ENCODE assay signal across 25 cellular contexts in genomic region chr2:99543247-99543646, GRCh38. TPM values are rescaled to one million over a fixed set of nuclear protein-coding genes. Genes with fewer than 3 reads are reported as not detected.
DNase-seq lines count a peak whose midpoint lies in the region; ATAC-seq and TF ChIP-seq lines count a peak whose summit lies in the region.
"Had no signal": no experiment of that assay in that cellular context is flagged by ENCODE, and none has a peak within 500 bp of the region (broad histone marks: within the 10 kb centered on the region; RNA-seq: fewer than 3 reads in every experiment).

No MANE protein-coding gene starts in this region.

- no peaks in the 10 kb centered on the region for H3K9me3 Mint-ChIP-seq in activated B cell treated with CpG ODN at 0.5 μM for 24 hours
- H3K9me3 Mint-ChIP-seq in osteocyte (ENCODE audit: unreplicated experiment): no peaks in the 10 kb centered on the region
- H3K9me3 Mint-ChIP-seq: CD8-positive, alpha-beta memory T cell; HFFc6 had no signal

- CTCF ChIA-PET in activated B cell treated with CpG ODN at 0.5 μM for 24 hours (lab: Charles Lee): interaction anchor here (1.3 kb wide), 1 partner anchor 16 kb away, joined by 3 read pairs; no protein-coding TSS in a partner anchor

- DNase-seq in activated B cell treated with CpG ODN at 0.5 μM for 24 hours: no peak
- peak; percentile 18 for DNase-seq in dedifferentiated amniotic fluid mesenchymal stem cell (ENCODE audit: extremely low spot score)
- no peak for DNase-seq in osteocyte (ENCODE audit: extremely low spot score, unreplicated experiment)
- no peak for DNase-seq in NOMO-1 treated with dmso at 0.1 percent for 144 hours (lab: John Stamatoyannopoulos, UW; ENCODE audit: unreplicated experiment)
- no peak for DNase-seq in NCI-H2196 treated with DMSO at 0.1 percent for 48 hours (lab: John Stamatoyannopoulos, UW; ENCODE audit: unreplicated experiment)
- DNase-seq: CD8-positive, alpha-beta memory T cell; DMS 273 treated with DMSO at 0.1 percent for 48 hours; DND-41; GOT3; HFFc6; KBM-7; MV-4-11; NCI-H1105; NCI-H1436 treated with DMSO at 0.1 percent for 48 hours; NCI-H187 treated with DMSO at 0.1 percent for 48 hours; NCI-H2107; NCI-H446 treated with DMSO at 0.1 percent for 48 hours; NCI-H526; NCI-H82; NK-92 treated with Interleukin-12 subunit alpha and Interleukin-12 subunit beta, amount 100 ng/mL, for 24 hours; Right ventricle myocardium superior; RPMI8226 had no signal

- intact Hi-C loops in activated B cell treated with CpG ODN at 0.5 μM for 24 hours (cut with micrococcal nuclease): no loop called here

- H3K27me3 Mint-ChIP-seq in activated B cell treated with CpG ODN at 0.5 μM for 24 hours: no peaks in the 10 kb centered on the region
- H3K27me3 Mint-ChIP-seq in osteocyte (ENCODE audit: unreplicated experiment): no peaks in the 10 kb centered on the region

- POLR2A ChIA-PET in activated B cell treated with CpG ODN at 0.5 μM for 24 hours (lab: Charles Lee): no interaction called here

- TF ChIP-seq CTCF in activated B cell treated with CpG ODN at 0.5 μM for 24 hours (IDR thresholded peaks at IDR 0.05): no peak
- no peak for TF ChIP-seq CTCF in osteocyte (IDR thresholded peaks at IDR 0.05)

- H3K36me3 Mint-ChIP-seq in activated B cell treated with CpG ODN at 0.5 μM for 24 hours (ENCODE audit: low read depth) (peaks cover 28% of the 10 kb centered on the region), osteocyte (ENCODE audit: unreplicated experiment) (peaks cover 52% of the 10 kb centered on the region)
- H3K36me3 Mint-ChIP-seq: CD8-positive, alpha-beta memory T cell had no signal

- no peak for ATAC-seq in activated B cell treated with CpG ODN at 0.5 μM for 24 hours (ENCODE audit: low read depth)
- no peak for ATAC-seq in HG02759 (IDR thresholded peaks at IDR 0.05; ENCODE audit: unreplicated experiment)
- ATAC-seq in GM21360 (IDR thresholded peaks at IDR 0.05; ENCODE audit: unreplicated experiment): no peak

- H3K4me3 Mint-ChIP-seq in activated B cell treated with CpG ODN at 0.5 μM for 24 hours: no peak overlapping the region
- H3K4me3 Mint-ChIP-seq in osteocyte (ENCODE audit: unreplicated experiment): no peak overlapping the region
- H3K4me3 Mint-ChIP-seq: CD14-positive monocyte; CD8-positive, alpha-beta memory T cell; HFFc6 had no signal

- H3K4me1 Mint-ChIP-seq in activated B cell treated with CpG ODN at 0.5 μM for 24 hours (no peaks in the 10 kb centered on the region), osteocyte (ENCODE audit: unreplicated experiment) (peaks cover 36% of the 10 kb centered on the region)
- H3K4me1 Mint-ChIP-seq: CD8-positive, alpha-beta memory T cell had no signal

- H3K27ac Mint-ChIP-seq in activated B cell treated with CpG ODN at 0.5 μM for 24 hours: peak overlapping the region; percentile 68
- H3K27ac Mint-ChIP-seq in osteocyte (ENCODE audit: unreplicated experiment): peak overlapping the region; percentile 73
- H3K27ac Mint-ChIP-seq: CD14-positive monocyte; CD8-positive, alpha-beta memory T cell; HFFc6 had no signal

RNA-seq across cellular contexts. Expression of gene REV1, which starts 53.4 kb away (rescaled TPM):
- 44.5 and 52.1 TPM in 2 replicates for total RNA-seq in activated B cell treated with CpG ODN at 0.5 μM for 24 hours
- total RNA-seq in osteocyte: 32.5 and 33.0 TPM in 2 replicates
